Comparison of ENCODE assay signal across 12 cellular contexts in genomic region chr17:45367216-45367615, GRCh38.
"Had no signal": no experiment of that assay in that cellular context is flagged by ENCODE, and none has a peak within 500 bp of the region (broad histone marks: within the 10 kb centered on the region; RNA-seq: fewer than 3 reads in every experiment).

No MANE protein-coding gene starts in this region.

- H3K27ac Mint-ChIP-seq: activated naive CD4-positive, alpha-beta T cell treated with anti-CD3 and anti-CD28 coated beads, Interleukin-2, amount 50 U/mL, for 72 hours; activated T-cell treated with anti-CD3 and anti-CD28 coated beads, Interleukin-2, amount 50 U/mL, for 72 hours; nephron progenitor cell had no signal

- DNase-seq: activated CD4-positive, CD25-positive, alpha-beta regulatory T cell treated with anti-CD3 and anti-CD28 coated beads, Interleukin-2, amount 50 U/mL, for 72 hours; activated gamma-delta T cell; activated T-cell treated with anti-CD3 and anti-CD28 coated beads, Interleukin-2, amount 50 U/mL, for 72 hours; hippocampal formation; kidney; left ventricle myocardium superior; nephron progenitor cell; stimulated activated CD4-positive, alpha-beta T cell treated with anti-CD3 and anti-CD28 coated beads, Interleukin-1b, Interleukin-23, amount 100 ng/mL, for 48 hours; thyroid gland had no signal

- H3K4me3 ChIP-seq: cardiac muscle cell, thyroid gland had no signal

- H3K27ac ChIP-seq: cardiac muscle cell, thyroid gland had no signal

- H3K9me3 ChIP-seq: thyroid gland had no signal

- H3K36me3 ChIP-seq: cardiac muscle cell, thyroid gland had no signal

- ATAC-seq: activated naive CD4-positive, alpha-beta T cell treated with anti-CD3 and anti-CD28 coated beads, Interleukin-2, amount 50 U/mL, for 72 hours; activated T-cell treated with anti-CD3 and anti-CD28 coated beads, Interleukin-2, amount 50 U/mL, for 72 hours; esophagus mucosa; left ventricle myocardium superior had no signal

- H3K27me3 ChIP-seq: cardiac muscle cell, thyroid gland had no signal

- H3K4me3 Mint-ChIP-seq: activated T-cell treated with anti-CD3 and anti-CD28 coated beads, Interleukin-2, amount 50 U/mL, for 72 hours; nephron progenitor cell had no signal
